Comparison of ENCODE assay signal across 1 cellular context in genomic region chr11:76666830-76667229, GRCh38.
TF ChIP-seq lines count a peak whose summit lies in the region.

No MANE protein-coding gene starts in this region.

TF ChIP-seq in HepG2, 621 proteins besides CTCF, POLR2A, EP300 and RAD21:
- TF ChIP-seq HNF1A (IDR thresholded peaks at IDR 0.05; ENCODE audit: low read depth) = no peak
- no peak for TF ChIP-seq HNF1A (CRISPR knock-in tag; IDR thresholded peaks at IDR 0.05; ENCODE audit: borderline replicate concordance)
- TF ChIP-seq ATAD3A (CRISPR knock-in tag; IDR thresholded peaks at IDR 0.05) = no peak
- TF ChIP-seq STAT6 (CRISPR knock-in tag; IDR thresholded peaks at IDR 0.05; ENCODE audit: borderline replicate concordance) = no peak
